9 cellular contexts compared by ENCODE assay signal in the genomic region with DNA sequence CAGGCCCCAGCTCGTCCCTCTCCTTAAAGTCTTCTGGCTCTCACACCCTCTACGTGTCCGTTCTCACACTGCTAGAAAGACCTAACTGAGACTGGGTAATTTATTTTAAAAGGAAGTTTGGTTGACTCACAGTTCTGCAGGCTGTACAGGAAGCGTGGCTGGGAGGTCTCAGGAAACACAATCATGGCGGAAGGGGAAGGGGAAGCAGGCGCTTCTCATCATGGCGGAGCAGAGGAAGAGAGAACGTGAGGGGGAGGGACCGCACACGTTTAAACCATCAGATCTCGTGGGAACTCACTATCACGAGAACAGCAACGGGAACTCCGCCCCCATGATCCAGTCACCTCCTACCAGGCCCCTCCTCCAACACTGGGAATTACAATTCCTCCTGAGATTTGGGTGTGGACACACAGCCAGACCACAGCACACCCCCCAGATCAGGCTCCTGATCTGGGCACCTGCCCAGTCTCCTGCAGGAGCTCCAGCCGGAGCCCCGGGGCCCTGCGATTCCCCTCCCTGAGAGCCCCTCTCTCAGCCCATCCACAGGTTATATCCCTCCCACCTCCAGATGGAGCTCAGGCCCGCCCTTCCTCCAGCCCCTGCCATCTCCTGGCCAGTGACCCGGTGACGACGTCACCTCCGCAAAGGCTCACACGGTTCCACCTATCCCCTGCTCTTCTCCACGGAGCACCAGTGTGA.
DNase-seq lines count a peak whose midpoint lies in the region; ATAC-seq and TF ChIP-seq lines count a peak whose summit lies in the region.
"Had no signal": no experiment of that assay in that cellular context is flagged by ENCODE, and none has a peak within 500 bp of the region (broad histone marks: within the 10 kb centered on the region; RNA-seq: fewer than 3 reads in every experiment).

No MANE protein-coding gene starts in this region.

- H3K9me2 ChIP-seq in PC-3 (replicated peaks; ENCODE audit: low read length) = no peaks in the 10 kb centered on the region

- POLR2A ChIA-PET in PC-3 (lab: Charles Lee; ENCODE audit: unreplicated experiment) = no interaction called here

- peaks cover 4 to 6% (median 5%) of the 10 kb centered on the region in 3 donors for H3K27me3 Mint-ChIP-seq in CD14-positive monocyte (ENCODE audit: low read depth in 3 of 3)
- no peaks in the 10 kb centered on the region for H3K27me3 Mint-ChIP-seq in natural killer cell (ENCODE audit: low read depth in 2 of 2)
- no peaks in the 10 kb centered on the region for H3K27me3 Mint-ChIP-seq in stimulated activated naive CD8-positive, alpha-beta T cell treated with anti-CD3 and anti-CD28 coated beads, Interleukin-15, amount 100 ng/mL, for 72 hours

- BruUV-seq in PC-3 (replicated peaks; lab: Mats Ljungman, UMichigan) = no TSS peak

- H3K4me1 Mint-ChIP-seq in CD14-positive monocyte (peaks cover 39% of the 10 kb centered on the region), natural killer cell (peaks cover 34 to 40% of the 10 kb centered on the region in 2 donors)
- peaks cover 65% of the 10 kb centered on the region for H3K4me1 Mint-ChIP-seq in stimulated activated naive CD8-positive, alpha-beta T cell treated with anti-CD3 and anti-CD28 coated beads, Interleukin-15, amount 100 ng/mL, for 72 hours

- no peak overlapping the region for H3K27ac ChIP-seq in PC-3 (ENCODE audit: low read length)
- H3K27ac ChIP-seq: epithelial cell of prostate had no signal

- CTCF ChIA-PET in PC-3 (lab: Charles Lee) = no interaction called here

- TF ChIP-seq CTCF in CD14-positive monocyte (IDR thresholded peaks at IDR 0.05) (no peak), natural killer cell (IDR thresholded peaks at IDR 0.05) (no peak), PC-3 (conservative IDR thresholded peaks at IDR 0.05; ENCODE audit: low read depth, low read length) (no peak)

- no peak overlapping the region for H2AFZ ChIP-seq in PC-3 (ENCODE audit: low read length)

- H3K27ac Mint-ChIP-seq in CD14-positive monocyte = peak overlapping the region; percentile 92 to 98 (median 94)
- H3K27ac Mint-ChIP-seq in natural killer cell = peak overlapping the region; percentile 90 to 94
- H3K27ac Mint-ChIP-seq in stimulated activated naive CD8-positive, alpha-beta T cell treated with anti-CD3 and anti-CD28 coated beads, Interleukin-15, amount 100 ng/mL, for 72 hours = peak overlapping the region; percentile 92 to 95

- no peak overlapping the region for H3K4me3 ChIP-seq in PC-3 (ENCODE audit: low read length)

- ATAC-seq in GM21825 (IDR thresholded peaks at IDR 0.05; ENCODE audit: unreplicated experiment) (peak; percentile 56), natural killer cell (peak; percentile 90 to 91 (median 90)), PC-3 (no peak)
- ATAC-seq in stimulated activated naive CD8-positive, alpha-beta T cell treated with anti-CD3 and anti-CD28 coated beads, Interleukin-15, amount 100 ng/mL, for 72 hours = peak; percentile 84

- H3K9me3 ChIP-seq in PC-3 (ENCODE audit: low read length) = no peaks in the 10 kb centered on the region

- H3K4me1 ChIP-seq in PC-3 (ENCODE audit: insufficient read depth, low read length) = no peaks in the 10 kb centered on the region

- no peak overlapping the region for H3K4me2 ChIP-seq in PC-3 (ENCODE audit: low read length)

- no peaks in the 10 kb centered on the region for H3K79me2 ChIP-seq in PC-3 (ENCODE audit: low read length)

- intact Hi-C loops in CD14-positive monocyte (cut with micrococcal nuclease) (no loop called here), natural killer cell (cut with micrococcal nuclease) (loop anchor here (2.0 kb wide), 1 partner anchor 13 kb away; no protein-coding TSS in a partner anchor), PC-3 (cut with micrococcal nuclease) (no loop called here)

- H3F3A ChIP-seq in PC-3 (ENCODE audit: low read length, unreplicated experiment) = no peaks in the 10 kb centered on the region

- no peaks in the 10 kb centered on the region for H4K20me1 ChIP-seq in PC-3 (ENCODE audit: low read length)

- DNase-seq in CD14-positive monocyte (ENCODE audit: low spot score) (peak; percentile 93), SHP77 treated with DMSO at 0.1 percent for 48 hours (lab: John Stamatoyannopoulos, UW) (peak; percentile 97), natural killer cell (peak; percentile 67), cerebellum (ENCODE audit: low spot score) (no peak), PC-3 (no peak)
- DNase-seq in activated naive CD4-positive, alpha-beta T cell treated with anti-CD3 and anti-CD28 coated beads, Interleukin-2, amount 50 U/mL, for 16 hours = peak; percentile 79
- peak; percentile 75 to 79 for DNase-seq in stimulated activated naive CD8-positive, alpha-beta T cell treated with anti-CD3 and anti-CD28 coated beads, Interleukin-15, amount 100 ng/mL, for 72 hours

- peaks cover 73% of the 10 kb centered on the region for H3K27me3 ChIP-seq in PC-3 (ENCODE audit: low read length)

- no peaks in the 10 kb centered on the region for H3K36me3 ChIP-seq in PC-3 (ENCODE audit: low read depth, low read length)

- no peak overlapping the region for H3K9ac ChIP-seq in PC-3 (ENCODE audit: low read length)

- H3K9me3 Mint-ChIP-seq in CD14-positive monocyte (peaks cover 0 to 7% (median 4%) of the 10 kb centered on the region in 7 donors), natural killer cell (no peaks in the 10 kb centered on the region)
- no peaks in the 10 kb centered on the region for H3K9me3 Mint-ChIP-seq in stimulated activated naive CD8-positive, alpha-beta T cell treated with anti-CD3 and anti-CD28 coated beads, Interleukin-15, amount 100 ng/mL, for 72 hours

- H3K36me3 Mint-ChIP-seq in CD14-positive monocyte (peaks cover 8 to 23% of the 10 kb centered on the region in 2 donors), natural killer cell (peaks cover 6% of the 10 kb centered on the region)

- H3K4me3 Mint-ChIP-seq in CD14-positive monocyte (peak overlapping the region; percentile 96 to 98), natural killer cell (peak overlapping the region; percentile 100)
- peak overlapping the region; percentile 94 to 96 for H3K4me3 Mint-ChIP-seq in stimulated activated naive CD8-positive, alpha-beta T cell treated with anti-CD3 and anti-CD28 coated beads, Interleukin-15, amount 100 ng/mL, for 72 hours

Comparison
In these comparisons a context has a peak if more than half of its experiments do, and no peak if none do; other contexts are left out.
1. DNase-seq: peak in CD14-positive monocyte (single experiment), SHP77 treated with DMSO at 0.1 percent for 48 hours (single experiment), activated naive CD4-positive, alpha-beta T cell treated with anti-CD3 and anti-CD28 coated beads, Interleukin-2, amount 50 U/mL, for 16 hours (single experiment), natural killer cell (single experiment) and stimulated activated naive CD8-positive, alpha-beta T cell treated with anti-CD3 and anti-CD28 coated beads, Interleukin-15, amount 100 ng/mL, for 72 hours (2 of 2); none in cerebellum (single experiment) and PC-3 (single experiment).
2. Peak in every context shown above with its lines, with median percentiles within 50 percentile points of each other: H3K27ac Mint-ChIP-seq and H3K4me3 Mint-ChIP-seq.